Comparison of ENCODE assay signal across 9 cellular contexts in the genomic region with DNA sequence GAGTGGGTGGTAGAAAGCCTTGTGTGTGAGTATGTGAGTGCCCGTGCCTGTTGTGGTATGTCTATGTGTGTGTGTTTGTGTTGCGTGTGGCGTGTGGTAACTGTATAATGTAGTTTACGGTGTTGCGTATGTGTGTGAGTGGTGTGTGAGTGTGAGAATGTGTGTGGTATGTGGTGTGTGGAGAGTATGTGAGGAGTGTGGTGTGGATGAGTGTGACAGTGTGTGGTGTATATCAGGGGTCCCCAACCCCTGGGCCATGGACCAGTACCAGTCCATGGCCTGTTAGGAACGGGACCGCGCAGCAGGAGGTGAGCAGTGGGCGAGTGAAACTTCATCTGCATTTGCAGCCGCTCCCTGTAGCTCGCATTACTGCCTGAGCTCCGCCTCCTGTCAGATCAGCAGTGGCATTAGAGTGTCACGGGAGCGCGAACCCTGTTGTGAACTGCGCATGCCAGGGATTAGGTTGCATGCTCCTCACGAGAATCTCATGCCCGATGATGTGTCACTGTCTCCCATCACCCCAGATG. TPM values are rescaled to one million over a fixed set of nuclear protein-coding genes. Genes with fewer than 3 reads are reported as not detected.
DNase-seq lines count a peak whose midpoint lies in the region; ATAC-seq, FAIRE-seq and TF ChIP-seq lines count a peak whose summit lies in the region.
"Had no signal": no experiment of that assay in that cellular context is flagged by ENCODE, and none has a peak within 500 bp of the region (broad histone marks: within the 10 kb centered on the region; RNA-seq: fewer than 3 reads in every experiment).

No MANE protein-coding gene starts in this region.

- BruUV-seq in IMR-90 (replicated peaks; lab: Mats Ljungman, UMichigan): no TSS peak

- H3K4me3 ChIP-seq in IMR-90 (ENCODE audit: insufficient read depth, low read depth, low read length) (peak overlapping the region; percentile 9; the same call in 1 of the 2 replicates), astrocyte (ENCODE audit: insufficient read depth, low read depth, low read length) (no peak overlapping the region), Karpas-422 (ENCODE audit: low read length) (no peak overlapping the region)

- peaks cover 8% of the 10 kb centered on the region for H3K4me1 ChIP-seq in IMR-90 (ENCODE audit: control insufficient read depth, insufficient read depth, low read length)
- H3K4me1 ChIP-seq in astrocyte (ENCODE audit: insufficient read depth, low read length): no peaks in the 10 kb centered on the region
- H3K4me1 ChIP-seq in Karpas-422 (ENCODE audit: low read length): peaks cover 10% of the 10 kb centered on the region

- H3K36me3 Mint-ChIP-seq in astrocyte (ENCODE audit: low read depth, unreplicated experiment): no peaks in the 10 kb centered on the region

- no peak for TF ChIP-seq RAD21 in IMR-90 (IDR thresholded peaks at IDR 0.05; ENCODE audit: low read length)

- H3K36me3 ChIP-seq in IMR-90 (ENCODE audit: control insufficient read depth, insufficient read depth, low read length) (no peaks in the 10 kb centered on the region), astrocyte (ENCODE audit: insufficient read depth, low read length) (no peaks in the 10 kb centered on the region), Karpas-422 (ENCODE audit: insufficient read depth, low read length) (no peaks in the 10 kb centered on the region)

- peak overlapping the region; percentile 35 for H2BK5ac ChIP-seq in IMR-90 (ENCODE audit: low read depth, low read length, poor library complexity, severe bottlenecking)

- 42 to 100% methylated on average over 2 to 12 of the region's 18 CpGs for WGBS in IMR-90 (ENCODE audit: extremely low coverage in 2 of 2, insufficient read length in 1 of 2), 2 experiments

- CTCF ChIA-PET in IMR-90 (lab: Yijun Ruan, JAX): no interaction called here

- H2BK15ac ChIP-seq in IMR-90 (ENCODE audit: low read depth, low read length): peak overlapping the region; percentile 57; the same call in 2 of the 3 replicates

- DNase-seq in IMR-90 (peak; percentile 83), astrocyte (ENCODE audit: low read depth) (peak; percentile 41), left lobe of liver (ENCODE audit: low spot score) (no peak), Karpas-422 (no peak), NCI-H446 (lab: John Stamatoyannopoulos, UW) (no peak)
- DNase-seq in activated naive CD4-positive, alpha-beta T cell treated with anti-CD3 and anti-CD28 coated beads, Interleukin-2, amount 50 U/mL, for 16 hours: no peak
- no peak for DNase-seq in effector CD4-positive, alpha-beta T cell
- DNase-seq: SW 1271 had no signal

- no peak overlapping the region for H3K4me3 Mint-ChIP-seq in astrocyte (ENCODE audit: unreplicated experiment)

- peak overlapping the region; percentile 64 for H3K4ac ChIP-seq in IMR-90 (ENCODE audit: low read depth, low read length)

- peak overlapping the region; percentile 25 for H2AK9ac ChIP-seq in IMR-90 (replicated peaks; ENCODE audit: low read depth, low read length, poor library complexity)

- H3K27me3 Mint-ChIP-seq in astrocyte (ENCODE audit: low read depth, unreplicated experiment): peaks cover 46% of the 10 kb centered on the region

- in situ Hi-C loops in IMR-90 (cut with MboI; ENCODE audit: low sequenced_read_pairs): no loop called here

- H3K9me1 ChIP-seq in IMR-90 (ENCODE audit: insufficient read depth, low read length): peaks cover 13% of the 10 kb centered on the region

- H3K27ac Mint-ChIP-seq in astrocyte (ENCODE audit: unreplicated experiment): no peak overlapping the region

- no peak for TF ChIP-seq POLR2A in IMR-90 (IDR thresholded peaks at IDR 0.05; ENCODE audit: low read depth, low read length)

- H3K27ac ChIP-seq in C4-2B (peak overlapping the region; percentile 40; the same call in 1 of the 2 replicates), IMR-90 (ENCODE audit: insufficient read depth, low read length) (no peak overlapping the region; the same call in 1 of the 2 replicates), astrocyte (ENCODE audit: low read depth, low read length) (no peak overlapping the region), Karpas-422 (ENCODE audit: low read length) (no peak overlapping the region)

- no peak overlapping the region for H4K91ac ChIP-seq in IMR-90 (ENCODE audit: insufficient read depth, low read depth, low read length)

- H3K79me2 ChIP-seq in astrocyte (ENCODE audit: insufficient read depth, low read length) (no peaks in the 10 kb centered on the region), Karpas-422 (ENCODE audit: low read length) (no peaks in the 10 kb centered on the region)

- no peak overlapping the region for H3K56ac ChIP-seq in IMR-90 (ENCODE audit: extremely low read depth, insufficient read depth, low read length)

- peak overlapping the region; percentile 69 for H4K5ac ChIP-seq in IMR-90 (ENCODE audit: low read depth, low read length)

- H3K14ac ChIP-seq in IMR-90 (replicated peaks; ENCODE audit: low read depth, low read length): peak overlapping the region; percentile 61

- peak overlapping the region; percentile 17; the same call in 1 of the 2 replicates for H2BK20ac ChIP-seq in IMR-90 (ENCODE audit: low read depth, low read length)

- peak overlapping the region; percentile 71; the same call in 1 of the 2 replicates for H3K18ac ChIP-seq in IMR-90 (ENCODE audit: low read depth, low read length)

- POLR2A ChIA-PET in IMR-90 (lab: Charles Lee; ENCODE audit: unreplicated experiment): interaction anchor here (0.5 to 1.0 kb wide), 2 partner anchors 19 to 135 kb away, joined by 3 to 4 read pairs; no protein-coding TSS in a partner anchor

- ATAC-seq in IMR-90 (ENCODE audit: low read depth) (peak; percentile 95), left lobe of liver (peak; percentile 30)

- intact Hi-C loops in IMR-90 (cut with micrococcal nuclease): no loop called here

- FAIRE-seq in astrocyte (lab: Jason Lieb, UNC): no peak

- H4K8ac ChIP-seq in IMR-90 (ENCODE audit: low read depth in 2 of 2, low read length in 2 of 2): peak overlapping the region; percentile 7 to 84

- H3K4me2 ChIP-seq in IMR-90 (ENCODE audit: low read depth, low read length) (peak overlapping the region; percentile 83), astrocyte (ENCODE audit: low read length) (peak overlapping the region; percentile 49), Karpas-422 (ENCODE audit: low read depth, low read length, poor library complexity, severe bottlenecking) (no peak overlapping the region)

- no peaks in the 10 kb centered on the region for H3K4me1 Mint-ChIP-seq in astrocyte (ENCODE audit: low read depth, unreplicated experiment)

- H2AFZ ChIP-seq in IMR-90 (replicated peaks; ENCODE audit: low read length, poor library complexity) (peak overlapping the region; percentile 91), astrocyte (ENCODE audit: low read depth, low read length) (peak overlapping the region; percentile 1), Karpas-422 (ENCODE audit: low read length) (no peak overlapping the region)

- peak overlapping the region; percentile 53 for H2BK120ac ChIP-seq in IMR-90 (ENCODE audit: low read depth, low read length)

- peaks cover 0 to 4% of the 10 kb centered on the region in 2 experiments; a peak in 1 of 4 replicates for H3K79me1 ChIP-seq in IMR-90 (ENCODE audit: low read depth in 1 of 2, low read length in 2 of 2)

- peaks cover 2% of the 10 kb centered on the region for H3K9me3 Mint-ChIP-seq in astrocyte (ENCODE audit: unreplicated experiment)

- H3K9me2 ChIP-seq in Karpas-422 (replicated peaks; ENCODE audit: insufficient read depth, low read length): no peaks in the 10 kb centered on the region

- TF ChIP-seq CTCF in C4-2B (conservative IDR thresholded peaks at IDR 0.05) (no peak), IMR-90 (conservative IDR thresholded peaks at IDR 0.05; ENCODE audit: low read depth, low read length) (no peak), astrocyte (IDR thresholded peaks at IDR 0.05; ENCODE audit: insufficient read depth, low read depth, low read length) (no peak)

- H3K9me3 ChIP-seq in IMR-90 (ENCODE audit: control insufficient read depth, insufficient read depth, low read length): no peaks in the 10 kb centered on the region
- H3K9me3 ChIP-seq in astrocyte (ENCODE audit: insufficient read depth, low read depth, low read length): no peaks in the 10 kb centered on the region
- no peaks in the 10 kb centered on the region for H3K9me3 ChIP-seq in Karpas-422 (ENCODE audit: low read length)

- dilution Hi-C loops in IMR-90 (cut with HindIII; ENCODE audit: low sequenced_read_pairs, unreplicated experiment): no loop called here

- H3K27me3 ChIP-seq in IMR-90 (ENCODE audit: control insufficient read depth, insufficient read depth, low read length) (peaks cover 9% of the 10 kb centered on the region), astrocyte (ENCODE audit: insufficient read depth, low read length) (peaks cover 20% of the 10 kb centered on the region), Karpas-422 (ENCODE audit: low read length) (no peaks in the 10 kb centered on the region)

- no peaks in the 10 kb centered on the region for H4K20me1 ChIP-seq in IMR-90 (ENCODE audit: insufficient read depth, low read length)
- H4K20me1 ChIP-seq in astrocyte (ENCODE audit: insufficient read depth, low read length): no peaks in the 10 kb centered on the region
- no peaks in the 10 kb centered on the region for H4K20me1 ChIP-seq in Karpas-422 (ENCODE audit: insufficient read depth, low read depth, low read length)

- H2AK5ac ChIP-seq in IMR-90 (ENCODE audit: low read depth, low read length): peak overlapping the region; percentile 74

- H3K23ac ChIP-seq in IMR-90 (ENCODE audit: low read depth, low read length): no peak overlapping the region

- H3K9ac ChIP-seq in IMR-90 (ENCODE audit: low read depth, low read length) (0 out of 2 replicates have a peak overlapping the region, but pooled peaks have one; percentile 31), astrocyte (ENCODE audit: low read length) (peak overlapping the region; percentile 36), Karpas-422 (ENCODE audit: low read length) (no peak overlapping the region)

RNA-seq across cellular contexts. Expression of gene UPK3A, which starts 5.7 kb away (rescaled TPM):
- not detected in 2 replicates for total RNA-seq in IMR-90 (2012; rRNA removed)
- not detected in 2 replicates for polyA plus RNA-seq in IMR-90 (2012; rRNA removed)
- polyA plus RNA-seq in IMR-90 (2012; cell fraction: cytosol; rRNA removed): not detected in 2 replicates
- polyA plus RNA-seq in IMR-90 (2012; cell fraction: nucleus; rRNA removed; ENCODE audit: low replicate concordance): not detected in 2 replicates
- total RNA-seq in astrocyte: not detected in 2 replicates
- total RNA-seq in left lobe of liver: not detected
- total RNA-seq in Karpas-422 (2014; rRNA removed; shearing (Covaris generic); ENCODE audit: low replicate concordance): not detected in 2 replicates

RNA-seq across cellular contexts. Expression of gene FAM118A, which starts 19.3 kb away (rescaled TPM):
- total RNA-seq in IMR-90 (2012; rRNA removed) (15.8 and 20.6 TPM in 2 replicates), astrocyte (18.3 and 18.7 TPM in 2 replicates), left lobe of liver (26.0 TPM)
- polyA plus RNA-seq in IMR-90 (2012; rRNA removed): 83.4 and 95.6 TPM in 2 replicates
- 27.4 and 66.8 TPM in 2 replicates for polyA plus RNA-seq in IMR-90 (2012; cell fraction: cytosol; rRNA removed)
- polyA plus RNA-seq in IMR-90 (2012; cell fraction: nucleus; rRNA removed; ENCODE audit: low replicate concordance): 778 and 1,218 TPM in 2 replicates
- 72.2 and 83.3 TPM in 2 replicates for total RNA-seq in Karpas-422 (2014; rRNA removed; shearing (Covaris generic); ENCODE audit: low replicate concordance)

RNA-seq across cellular contexts. Expression of gene KIAA0930, which starts 49.8 kb away (rescaled TPM):
- total RNA-seq in IMR-90 (2012; rRNA removed) (21.7 and 25.3 TPM in 2 replicates), astrocyte (107 and 117 TPM in 2 replicates), left lobe of liver (44.2 TPM)
- 34.1 and 38.1 TPM in 2 replicates for polyA plus RNA-seq in IMR-90 (2012; rRNA removed)
- 45.7 and 62.0 TPM in 2 replicates for polyA plus RNA-seq in IMR-90 (2012; cell fraction: cytosol; rRNA removed)
- 134 and 167 TPM in 2 replicates for polyA plus RNA-seq in IMR-90 (2012; cell fraction: nucleus; rRNA removed; ENCODE audit: low replicate concordance)
- total RNA-seq in Karpas-422 (2014; rRNA removed; shearing (Covaris generic); ENCODE audit: low replicate concordance): 19.3 and 33.5 TPM in 2 replicates

Comparison
In these comparisons a context has a peak if more than half of its experiments do, and no peak if none do; other contexts are left out.
1. DNase-seq: peak in IMR-90 (single experiment) and astrocyte (single experiment); none in left lobe of liver (single experiment), Karpas-422 (single experiment), activated naive CD4-positive, alpha-beta T cell treated with anti-CD3 and anti-CD28 coated beads, Interleukin-2, amount 50 U/mL, for 16 hours (single experiment), effector CD4-positive, alpha-beta T cell (single experiment) and NCI-H446 (0 of 2).